Comparison of ENCODE assay signal across 8 cellular contexts in genomic region chr13:27170521-27171243, GRCh38. TPM values are rescaled to one million over a fixed set of nuclear protein-coding genes. Genes with fewer than 3 reads are reported as not detected.
DNase-seq lines count a peak whose midpoint lies in the region; ATAC-seq and TF ChIP-seq lines count a peak whose summit lies in the region.

No MANE protein-coding gene starts in this region.

- H2BK12ac ChIP-seq in neuronal stem cell (ENCODE audit: low read length) = no peak overlapping the region

- no peak overlapping the region for H4K91ac ChIP-seq in neuronal stem cell (ENCODE audit: low read depth, low read length, poor library complexity)

- H3K23ac ChIP-seq in neuronal stem cell (ENCODE audit: low read depth, low read length, poor library complexity) = no peak overlapping the region

- TF ChIP-seq POLR2A in transverse colon (IDR thresholded peaks at IDR 0.05) = peak; percentile 24

- peak overlapping the region; percentile 77 for H3K18ac ChIP-seq in neuronal stem cell (ENCODE audit: low read length)

- H3K9ac ChIP-seq in OCI-LY1 (ENCODE audit: low read length) (peak overlapping the region; percentile 48), neuronal stem cell (ENCODE audit: low read depth, low read length, poor library complexity) (peak overlapping the region; percentile 83)

- H3K79me1 ChIP-seq in neuronal stem cell (ENCODE audit: low read depth, low read length) = no peaks in the 10 kb centered on the region

- intact Hi-C loops in transverse colon (cut with DNase I; ENCODE audit: low total_unique reads) = no loop called here

- no peak overlapping the region for H2BK120ac ChIP-seq in neuronal stem cell (ENCODE audit: low read depth, low read length)

- WGBS in neuronal stem cell (ENCODE audit: extremely low coverage in 2 of 2, insufficient read length in 2 of 2, insufficient replicate concordance in 1 of 2), 2 donors = no CpG with 5 or more reads among the region's 56 CpGs
- 0% methylated on average over 34 of the region's 56 CpGs; no CpG with 5 or more reads in 1 of the 2 donors for whole genome bisulfite sequencing in transverse colon (ENCODE audit: low coverage in 1 of 2), 2 donors

- H4K8ac ChIP-seq in neuronal stem cell (ENCODE audit: low read depth, low read length) = no peak overlapping the region

- TF ChIP-seq EP300 in transverse colon (IDR thresholded peaks at IDR 0.05; ENCODE audit: low read depth) = no peak

- no peaks in the 10 kb centered on the region for H3K36me3 ChIP-seq in GM06990 (ENCODE audit: control insufficient read depth, insufficient read depth, low read length)
- no peaks in the 10 kb centered on the region for H3K36me3 ChIP-seq in OCI-LY1 (ENCODE audit: insufficient read depth, low read length)
- no peaks in the 10 kb centered on the region for H3K36me3 ChIP-seq in neuronal stem cell (replicated peaks in 1 of 2; ENCODE audit: control insufficient read depth in 2 of 2, insufficient read depth in 2 of 2, low read length in 2 of 2)
- H3K36me3 ChIP-seq in transverse colon = no peaks in the 10 kb centered on the region

- no peak overlapping the region for H2BK5ac ChIP-seq in neuronal stem cell (ENCODE audit: low read length)

- H3K4me1 ChIP-seq in OCI-LY1 (ENCODE audit: insufficient read depth, low read length, severe bottlenecking) (peaks cover 15% of the 10 kb centered on the region), neuronal stem cell (ENCODE audit: control insufficient read depth in 2 of 2, insufficient read depth in 1 of 2, low read depth in 1 of 2, low read length in 2 of 2) (peaks cover 4 to 14% of the 10 kb centered on the region in 2 donors), transverse colon (peaks cover 26 to 53% (median 37%) of the 10 kb centered on the region in 4 donors)

- H3K4ac ChIP-seq in neuronal stem cell (ENCODE audit: low read length) = no peak overlapping the region

- H3K27ac ChIP-seq in OCI-LY1 (ENCODE audit: low read depth, low read length, poor library complexity, severe bottlenecking) (no peak overlapping the region), neuronal stem cell (replicated peaks; ENCODE audit: low read length) (peak overlapping the region; percentile 54), transverse colon (peak overlapping the region; percentile 93 to 97 (median 94))

- H2AFZ ChIP-seq in OCI-LY1 (ENCODE audit: low read length) (no peak overlapping the region), neuronal stem cell (ENCODE audit: low read length) (peak overlapping the region; percentile 84)

- H3K9me2 ChIP-seq in OCI-LY1 (ENCODE audit: low read depth, low read length) = no peaks in the 10 kb centered on the region

- TF ChIP-seq CTCF in GM06990 (IDR thresholded peaks at IDR 0.05; ENCODE audit: insufficient read depth, low read length, poor library complexity, severe bottlenecking) = no peak
- TF ChIP-seq CTCF in OCI-LY1 (IDR thresholded peaks at IDR 0.05; ENCODE audit: low read length) = no peak
- no peak for TF ChIP-seq CTCF in transverse colon (IDR thresholded peaks at IDR 0.05)

- peak; percentile 61 for DNase-seq in GM06990 (ENCODE audit: extremely low read depth, insufficient read length)
- DNase-seq in activated gamma-delta T cell (lab: John Stamatoyannopoulos, UW) = peak; percentile 32
- DNase-seq in foreskin melanocyte = peak; percentile 30
- peak; percentile 54 for DNase-seq in neuronal stem cell (ENCODE audit: low spot score)
- peak; percentile 49 for DNase-seq in transverse colon
- no peak for DNase-seq in DMS114 treated with DMSO at 0.1 percent for 48 hours (lab: John Stamatoyannopoulos, UW; ENCODE audit: unreplicated experiment)

- peak overlapping the region; percentile 73 for H3K4me3 ChIP-seq in GM06990 (replicated peaks; ENCODE audit: low read depth, low read length)
- peak overlapping the region; percentile 64 for H3K4me3 ChIP-seq in OCI-LY1 (ENCODE audit: low read depth, low read length, poor library complexity, severe bottlenecking)
- H3K4me3 ChIP-seq in neuronal stem cell (ENCODE audit: low read length in 2 of 2) = peak overlapping the region; percentile 95 to 97
- peak overlapping the region; percentile 80 to 93 (median 90) for H3K4me3 ChIP-seq in transverse colon

- no peak overlapping the region for H3K14ac ChIP-seq in neuronal stem cell (ENCODE audit: low read length)

- ATAC-seq in HG03025 (IDR thresholded peaks at IDR 0.05; ENCODE audit: low FRiP score, unreplicated experiment) = peak; percentile 2

- no peaks in the 10 kb centered on the region for H3K9me3 ChIP-seq in OCI-LY1 (ENCODE audit: low read length)
- no peaks in the 10 kb centered on the region for H3K9me3 ChIP-seq in neuronal stem cell (replicated peaks in 1 of 2; ENCODE audit: control insufficient read depth in 2 of 2, insufficient read depth in 1 of 2, low read depth in 1 of 2, low read length in 2 of 2)
- H3K9me3 ChIP-seq in transverse colon = no peaks in the 10 kb centered on the region

- no peak overlapping the region for H2BK15ac ChIP-seq in neuronal stem cell (ENCODE audit: low read length)

- no peak overlapping the region for H2AK5ac ChIP-seq in neuronal stem cell (ENCODE audit: low read depth, low read length)

- in situ Hi-C loops in transverse colon (cut with MboI; ENCODE audit: low pct_ligation_motif_present in 1 of 4, low pct_unique_long_range_greater_than_20kb in 1 of 4, low sequenced_read_pairs in 3 of 4) = loop anchor here in 2 of 4 donors (25.0 kb wide), 2 partner anchors 92 to 183 kb away; partner anchors contain the start of genes RASL11A (in 1 of the 2) and RPL21 (in 1 of the 2)

- peak overlapping the region; percentile 65 for H3K4me2 ChIP-seq in OCI-LY1 (ENCODE audit: low read length)
- H3K4me2 ChIP-seq in neuronal stem cell (ENCODE audit: insufficient read depth, low read length, poor library complexity, severe bottlenecking) = peak overlapping the region; percentile 55

- 0 out of 2 replicates have a peak, but pooled peaks cover 2% of the 10 kb centered on the region for H4K20me1 ChIP-seq in OCI-LY1 (ENCODE audit: insufficient read depth, low read length)

- H3F3A ChIP-seq in OCI-LY1 (ENCODE audit: insufficient read depth, low read length) = no peaks in the 10 kb centered on the region

- no peaks in the 10 kb centered on the region for H3K27me3 ChIP-seq in GM06990 (replicated peaks; ENCODE audit: control insufficient read depth, insufficient read depth, low read length)
- H3K27me3 ChIP-seq in OCI-LY1 (ENCODE audit: insufficient read depth, low read length) = peaks cover 4% of the 10 kb centered on the region; the same call in 1 of the 2 replicates
- H3K27me3 ChIP-seq in neuronal stem cell (ENCODE audit: control insufficient read depth in 3 of 3, insufficient read depth in 3 of 3, low read depth in 1 of 3, low read length in 3 of 3) = no peaks in the 10 kb centered on the region
- no peaks in the 10 kb centered on the region for H3K27me3 ChIP-seq in transverse colon

- no peaks in the 10 kb centered on the region for H3K79me2 ChIP-seq in OCI-LY1 (ENCODE audit: insufficient read depth, low read length)

RNA-seq across cellular contexts. Expression of gene USP12, which starts 0.9 kb away (rescaled TPM):
- polyA plus RNA-seq in neuronal stem cell (2013, experiment 1 of 2) = 10.1 TPM
- polyA plus RNA-seq in neuronal stem cell (2013, experiment 2 of 2) = 10.0 TPM
- 10 to 100 TPM; 25.9 to 57.2 (median 47.8) TPM for total RNA-seq in transverse colon
